In the genomic region with DNA sequence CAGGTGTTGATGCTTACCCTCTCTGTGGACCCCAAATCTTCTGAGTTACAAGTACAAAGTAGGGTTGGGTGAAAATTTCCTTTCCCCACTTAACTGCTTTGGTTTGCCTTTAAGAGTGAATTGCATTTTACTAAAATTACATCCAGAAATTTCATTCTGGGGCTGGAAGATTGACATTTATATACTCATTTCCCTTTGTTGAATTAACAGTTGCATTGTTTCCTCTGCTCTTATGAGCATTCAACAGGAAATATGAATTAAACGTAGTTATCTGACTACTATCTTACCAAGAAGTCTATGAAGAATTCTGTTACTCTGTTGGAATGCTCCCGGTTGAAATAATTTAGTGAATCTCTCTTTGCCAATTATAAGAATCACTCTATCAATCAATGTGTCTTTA, we compare ENCODE assay signal across 29 cellular contexts.
DNase-seq lines count a peak whose midpoint lies in the region; ATAC-seq and TF ChIP-seq lines count a peak whose summit lies in the region.
"Had no signal": no experiment of that assay in that cellular context is flagged by ENCODE, and none has a peak within 500 bp of the region (broad histone marks: within the 10 kb centered on the region; RNA-seq: fewer than 3 reads in every experiment).

No MANE protein-coding gene starts in this region.

- no peak for TF ChIP-seq CTCF in A673 (conservative IDR thresholded peaks at IDR 0.05; ENCODE audit: low read depth, low read length)
- no peak for TF ChIP-seq CTCF in osteoblast (IDR thresholded peaks at IDR 0.05; ENCODE audit: extremely low read depth, low read depth, low read length)

- H3K4me1 ChIP-seq in A673 (ENCODE audit: insufficient read depth, low read length, poor library complexity, severe bottlenecking) (peaks cover 43% of the 10 kb centered on the region), osteoblast (ENCODE audit: insufficient read depth, low read length) (no peaks in the 10 kb centered on the region)
- H3K4me1 ChIP-seq: A549; BE2C; BLaER1; BLaER1 treated with 17β-estradiol and CSF1 and Interleukin-3, amounts not matched to agents 10 nM and 100 nM; Caco-2 had no signal

- H3K4me2 ChIP-seq in osteoblast (ENCODE audit: insufficient read depth, low read length), result no peak overlapping the region
- H3K4me2 ChIP-seq: A549; BLaER1; BLaER1 treated with 17β-estradiol and CSF1 and Interleukin-3, amounts not matched to agents 10 nM and 100 nM had no signal

- no peak for ATAC-seq in HG03108 (IDR thresholded peaks at IDR 0.05; ENCODE audit: unreplicated experiment)
- ATAC-seq: A549; CD8-positive, alpha-beta T cell had no signal

- no peaks in the 10 kb centered on the region for H3K79me2 ChIP-seq in osteoblast (ENCODE audit: insufficient read depth, low read length)

- H3K27me3 ChIP-seq in A673 (replicated peaks; ENCODE audit: insufficient read depth, low read depth, low read length, poor library complexity) (no peaks in the 10 kb centered on the region), osteoblast (ENCODE audit: insufficient read depth, low read length) (no peaks in the 10 kb centered on the region)
- H3K27me3 ChIP-seq: BE2C; BLaER1; BLaER1 treated with 17β-estradiol and CSF1 and Interleukin-3, amounts not matched to agents 10 nM and 100 nM had no signal

- POLR2A ChIA-PET in A673 (lab: Charles Lee; ENCODE audit: low non-redundant PET), result no interaction called here

- H3K4me3 ChIP-seq in A673 (ENCODE audit: low read depth, low read length, poor library complexity, severe bottlenecking) (no peak overlapping the region), osteoblast (ENCODE audit: insufficient read depth, low read length) (no peak overlapping the region)
- H3K4me3 ChIP-seq: A549; BLaER1; BLaER1 treated with 17β-estradiol and CSF1 and Interleukin-3, amounts not matched to agents 10 nM and 100 nM had no signal

- BruUV-seq in A673 (replicated peaks; lab: Mats Ljungman, UMichigan), result no TSS peak

- H3K9me3 ChIP-seq in A673 (ENCODE audit: low read depth, low read length, poor library complexity, severe bottlenecking) (no peaks in the 10 kb centered on the region), osteoblast (ENCODE audit: low read depth, low read length) (peaks cover 4% of the 10 kb centered on the region)
- H3K9me3 ChIP-seq: A549; BE2C; BLaER1; BLaER1 treated with 17β-estradiol and CSF1 and Interleukin-3, amounts not matched to agents 10 nM and 100 nM; Caco-2 had no signal

- no peak overlapping the region for H3K27ac ChIP-seq in A673 (ENCODE audit: low read depth, low read length, poor library complexity, severe bottlenecking)
- H3K27ac ChIP-seq in osteoblast (ENCODE audit: low read depth, low read length), result no peak overlapping the region
- H3K27ac ChIP-seq: 22Rv1; A549; BLaER1; BLaER1 treated with 17β-estradiol and CSF1 and Interleukin-3, amounts not matched to agents 10 nM and 100 nM; C4-2B had no signal

- peak; percentile 80 for DNase-seq in A673 (ENCODE audit: low spot score)
- peak; percentile 62 for DNase-seq in osteoblast (ENCODE audit: insufficient read length, low spot score, missing footprints)
- no peak for DNase-seq in MV-4-11 (lab: John Stamatoyannopoulos, UW)
- DNase-seq: 8988T; ACHN; AML-193; BE2C; C1 segment of cervical spinal cord; Caco-2; Calu3; CD4-positive, alpha-beta memory T cell; CD4-positive, alpha-beta T cell; CD4-positive, CD25-positive, alpha-beta regulatory T cell; CD8-positive, alpha-beta memory T cell; CD8-positive, alpha-beta T cell; COR-L47; DMS 273 treated with DMSO at 0.1 percent for 48 hours; DMS153; DMS53; DMS79; DMS79 treated with DMSO at 0.1 percent for 48 hours; DND-41; EL had no signal

- intact Hi-C loops in A673 (cut with micrococcal nuclease; ENCODE audit: unreplicated experiment), result no loop called here

- H4K20me1 ChIP-seq in osteoblast (ENCODE audit: insufficient read depth, low read length), result no peaks in the 10 kb centered on the region
- H4K20me1 ChIP-seq: BLaER1; BLaER1 treated with 17β-estradiol and CSF1 and Interleukin-3, amounts not matched to agents 10 nM and 100 nM had no signal

- no peaks in the 10 kb centered on the region for H3K36me3 ChIP-seq in A673 (ENCODE audit: insufficient read depth, low read length, poor library complexity, severe bottlenecking)
- no peaks in the 10 kb centered on the region for H3K36me3 ChIP-seq in osteoblast (ENCODE audit: insufficient read depth, low read length)
- H3K36me3 ChIP-seq: BE2C; BLaER1; BLaER1 treated with 17β-estradiol and CSF1 and Interleukin-3, amounts not matched to agents 10 nM and 100 nM had no signal

- CTCF ChIA-PET in A673 (lab: Charles Lee), result no interaction called here

- no peak overlapping the region for H2AFZ ChIP-seq in osteoblast (ENCODE audit: low read length)
